Comparison of ENCODE assay signal across 1 cellular context in the genomic region with DNA sequence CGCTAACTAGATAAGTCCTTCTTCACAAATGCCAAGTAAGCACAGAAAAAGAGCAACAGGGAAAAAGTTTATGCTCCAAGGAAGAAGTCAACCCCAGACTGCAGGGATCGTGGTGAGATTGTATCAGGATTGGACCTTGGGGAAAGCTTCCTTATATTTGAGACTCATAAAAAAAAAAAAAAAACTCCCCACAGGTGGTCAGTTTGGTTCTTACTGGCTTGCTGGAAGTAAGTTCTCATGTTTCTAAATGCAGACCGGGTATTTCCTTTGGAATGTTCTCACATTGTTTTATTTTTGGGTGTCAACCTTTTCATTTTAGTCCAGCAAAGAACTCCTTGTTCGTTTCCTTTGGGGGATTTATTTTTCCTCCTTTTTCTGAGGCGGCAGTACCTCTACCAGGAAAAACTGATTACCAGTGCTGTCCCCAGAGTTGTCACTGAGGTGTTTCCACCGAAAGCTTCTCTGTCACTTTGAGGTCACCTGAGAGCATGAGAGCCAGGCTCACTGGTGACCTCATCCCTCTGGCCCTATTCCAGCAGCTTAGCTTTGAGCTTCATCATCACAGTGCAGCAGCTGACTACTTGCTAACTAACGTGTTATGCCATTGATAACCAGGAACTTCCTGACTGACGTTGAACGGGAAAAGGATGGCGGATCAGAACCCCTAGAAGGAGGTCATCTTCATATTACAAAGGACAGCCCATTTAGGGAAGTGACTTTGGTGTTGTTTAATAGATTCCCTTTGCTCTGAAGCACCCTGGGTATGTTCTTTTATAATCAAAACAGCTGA.
TF ChIP-seq lines count a peak whose summit lies in the region.

No MANE protein-coding gene starts in this region.

TF ChIP-seq in HEK293, 187 proteins besides CTCF, POLR2A, EP300 and RAD21 (continued from another document):
- TF ChIP-seq, protein P1, sequence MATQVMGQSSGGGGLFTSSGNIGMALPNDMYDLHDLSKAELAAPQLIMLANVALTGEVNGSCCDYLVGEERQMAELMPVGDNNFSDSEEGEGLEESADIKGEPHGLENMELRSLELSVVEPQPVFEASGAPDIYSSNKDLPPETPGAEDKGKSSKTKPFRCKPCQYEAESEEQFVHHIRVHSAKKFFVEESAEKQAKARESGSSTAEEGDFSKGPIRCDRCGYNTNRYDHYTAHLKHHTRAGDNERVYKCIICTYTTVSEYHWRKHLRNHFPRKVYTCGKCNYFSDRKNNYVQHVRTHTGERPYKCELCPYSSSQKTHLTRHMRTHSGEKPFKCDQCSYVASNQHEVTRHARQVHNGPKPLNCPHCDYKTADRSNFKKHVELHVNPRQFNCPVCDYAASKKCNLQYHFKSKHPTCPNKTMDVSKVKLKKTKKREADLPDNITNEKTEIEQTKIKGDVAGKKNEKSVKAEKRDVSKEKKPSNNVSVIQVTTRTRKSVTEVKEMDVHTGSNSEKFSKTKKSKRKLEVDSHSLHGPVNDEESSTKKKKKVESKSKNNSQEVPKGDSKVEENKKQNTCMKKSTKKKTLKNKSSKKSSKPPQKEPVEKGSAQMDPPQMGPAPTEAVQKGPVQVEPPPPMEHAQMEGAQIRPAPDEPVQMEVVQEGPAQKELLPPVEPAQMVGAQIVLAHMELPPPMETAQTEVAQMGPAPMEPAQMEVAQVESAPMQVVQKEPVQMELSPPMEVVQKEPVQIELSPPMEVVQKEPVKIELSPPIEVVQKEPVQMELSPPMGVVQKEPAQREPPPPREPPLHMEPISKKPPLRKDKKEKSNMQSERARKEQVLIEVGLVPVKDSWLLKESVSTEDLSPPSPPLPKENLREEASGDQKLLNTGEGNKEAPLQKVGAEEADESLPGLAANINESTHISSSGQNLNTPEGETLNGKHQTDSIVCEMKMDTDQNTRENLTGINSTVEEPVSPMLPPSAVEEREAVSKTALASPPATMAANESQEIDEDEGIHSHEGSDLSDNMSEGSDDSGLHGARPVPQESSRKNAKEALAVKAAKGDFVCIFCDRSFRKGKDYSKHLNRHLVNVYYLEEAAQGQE (tag by site-specific recombination; IDR thresholded peaks at IDR 0.05) = no peak
- TF ChIP-seq ZNF157 (tag by site-specific recombination; IDR thresholded peaks at IDR 0.05) = no peak
